17 cellular contexts compared by ENCODE assay signal in genomic region chr14:105617201-105617777, GRCh38.
DNase-seq lines count a peak whose midpoint lies in the region; ATAC-seq, FAIRE-seq and TF ChIP-seq lines count a peak whose summit lies in the region.
"Had no signal": no experiment of that assay in that cellular context is flagged by ENCODE, and none has a peak within 500 bp of the region (broad histone marks: within the 10 kb centered on the region; RNA-seq: fewer than 3 reads in every experiment).

No MANE protein-coding gene starts in this region.

- H3K27me3 ChIP-seq in iPS DF 6.9 (ENCODE audit: control insufficient read depth, insufficient read depth, low read length) = no peaks in the 10 kb centered on the region
- H3K27me3 ChIP-seq: hepatocyte, uterus had no signal

- intact Hi-C loops in activated CD8-positive, alpha-beta T cell treated with anti-CD3 and anti-CD28 coated beads for 36 hours (cut with micrococcal nuclease) = no loop called here

- H3K36me3 ChIP-seq in iPS DF 6.9 (ENCODE audit: control insufficient read depth, insufficient read depth, low read length) = no peaks in the 10 kb centered on the region
- H3K36me3 ChIP-seq: uterus had no signal

- peak; percentile 62 for ATAC-seq in activated CD8-positive, alpha-beta T cell treated with anti-CD3 and anti-CD28 coated beads for 36 hours
- ATAC-seq in stimulated activated effector memory CD8-positive, alpha-beta T cell treated with anti-CD3 and anti-CD28 coated beads, Interleukin-12 subunit alpha, Interleukin-12 subunit beta, amount 100 ng/mL, for 72 hours = peak; percentile 46

- H3K27ac ChIP-seq in iPS DF 6.9 (ENCODE audit: low read length) = peak overlapping the region; percentile 18
- H3K27ac ChIP-seq: hepatocyte, uterus had no signal

- FAIRE-seq in RCC 7860 (lab: Jason Lieb, UNC) = no peak
- FAIRE-seq: small intestine had no signal

- no peaks in the 10 kb centered on the region for H3K27me3 Mint-ChIP-seq in activated CD8-positive, alpha-beta T cell treated with anti-CD3 and anti-CD28 coated beads for 36 hours

- no peak for TF ChIP-seq CTCF in activated CD8-positive, alpha-beta T cell treated with anti-CD3 and anti-CD28 coated beads for 36 hours (IDR thresholded peaks at IDR 0.05)

- POLR2A ChIA-PET in activated CD8-positive, alpha-beta T cell treated with anti-CD3 and anti-CD28 coated beads for 36 hours (lab: Charles Lee) = no interaction called here

- no peak overlapping the region for H3K27ac Mint-ChIP-seq in activated CD8-positive, alpha-beta T cell treated with anti-CD3 and anti-CD28 coated beads for 36 hours
- no peak overlapping the region for H3K27ac Mint-ChIP-seq in stimulated activated effector memory CD8-positive, alpha-beta T cell treated with anti-CD3 and anti-CD28 coated beads, Interleukin-12 subunit alpha, Interleukin-12 subunit beta, amount 100 ng/mL, for 72 hours
- H3K27ac Mint-ChIP-seq: activated naive CD8-positive, alpha-beta T cell treated with anti-CD3 and anti-CD28 coated beads, Interleukin-2, amount 10 ng/mL, durations not matched to agents 7 days and 5 days; HFFc6 had no signal

- CTCF ChIA-PET in activated CD8-positive, alpha-beta T cell treated with anti-CD3 and anti-CD28 coated beads for 36 hours (lab: Charles Lee) = no interaction called here

- H3K4me3 Mint-ChIP-seq in activated CD8-positive, alpha-beta T cell treated with anti-CD3 and anti-CD28 coated beads for 36 hours = no peak overlapping the region
- no peak overlapping the region for H3K4me3 Mint-ChIP-seq in stimulated activated effector memory CD8-positive, alpha-beta T cell treated with anti-CD3 and anti-CD28 coated beads, Interleukin-12 subunit alpha, Interleukin-12 subunit beta, amount 100 ng/mL, for 72 hours
- H3K4me3 Mint-ChIP-seq: activated naive CD8-positive, alpha-beta T cell treated with anti-CD3 and anti-CD28 coated beads, Interleukin-2, amount 10 ng/mL, durations not matched to agents 7 days and 5 days; HFFc6 had no signal

- no peaks in the 10 kb centered on the region for H3K4me1 ChIP-seq in iPS DF 6.9 (ENCODE audit: control insufficient read depth, insufficient read depth, low read length)
- H3K4me1 ChIP-seq: uterus had no signal

- no peaks in the 10 kb centered on the region for H3K4me1 Mint-ChIP-seq in activated CD8-positive, alpha-beta T cell treated with anti-CD3 and anti-CD28 coated beads for 36 hours (ENCODE audit: low read depth)
- no peaks in the 10 kb centered on the region for H3K4me1 Mint-ChIP-seq in stimulated activated effector memory CD8-positive, alpha-beta T cell treated with anti-CD3 and anti-CD28 coated beads, Interleukin-12 subunit alpha, Interleukin-12 subunit beta, amount 100 ng/mL, for 72 hours

- H3K9me3 Mint-ChIP-seq in activated CD8-positive, alpha-beta T cell treated with anti-CD3 and anti-CD28 coated beads for 36 hours = no peaks in the 10 kb centered on the region
- no peaks in the 10 kb centered on the region for H3K9me3 Mint-ChIP-seq in stimulated activated effector memory CD8-positive, alpha-beta T cell treated with anti-CD3 and anti-CD28 coated beads, Interleukin-12 subunit alpha, Interleukin-12 subunit beta, amount 100 ng/mL, for 72 hours
- H3K9me3 Mint-ChIP-seq: activated naive CD8-positive, alpha-beta T cell treated with anti-CD3 and anti-CD28 coated beads, Interleukin-2, amount 10 ng/mL, durations not matched to agents 7 days and 5 days had no signal

- H3K36me3 Mint-ChIP-seq in activated CD8-positive, alpha-beta T cell treated with anti-CD3 and anti-CD28 coated beads for 36 hours (ENCODE audit: low read depth) = no peaks in the 10 kb centered on the region
- no peaks in the 10 kb centered on the region for H3K36me3 Mint-ChIP-seq in stimulated activated effector memory CD8-positive, alpha-beta T cell treated with anti-CD3 and anti-CD28 coated beads, Interleukin-12 subunit alpha, Interleukin-12 subunit beta, amount 100 ng/mL, for 72 hours
- H3K36me3 Mint-ChIP-seq: activated naive CD8-positive, alpha-beta T cell treated with anti-CD3 and anti-CD28 coated beads, Interleukin-2, amount 10 ng/mL, durations not matched to agents 7 days and 5 days had no signal

- no peak overlapping the region for H3K4me3 ChIP-seq in iPS DF 6.9 (ENCODE audit: low read length)
- H3K4me3 ChIP-seq: hepatocyte, uterus had no signal

- peak; percentile 58 for DNase-seq in activated CD8-positive, alpha-beta memory T cell treated with anti-CD3 and anti-CD28 coated beads, Interleukin-2, amount 50 U/mL, for 48 hours
- no peak for DNase-seq in activated CD8-positive, alpha-beta memory T cell treated with anti-CD3 and anti-CD28 coated beads for 24 hours
- DNase-seq in activated CD8-positive, alpha-beta T cell treated with anti-CD3 and anti-CD28 coated beads for 36 hours = peak; percentile 37
- DNase-seq in iPS DF 6.9 (ENCODE audit: low read depth, low spot score) (no peak), RCC 7860 (ENCODE audit: low spot score) (no peak), NCI-H2029 treated with DMSO at 0.1 percent for 48 hours (lab: John Stamatoyannopoulos, UW) (no peak), COLO829 (ENCODE audit: low spot score) (no peak)
- DNase-seq in stimulated activated effector memory CD8-positive, alpha-beta T cell treated with anti-CD3 and anti-CD28 coated beads, Interleukin-12 subunit alpha, Interleukin-12 subunit beta, amount 100 ng/mL, for 72 hours (ENCODE audit: low spot score in 2 of 2) = no peak
- DNase-seq: activated naive CD8-positive, alpha-beta T cell treated with anti-CD3 and anti-CD28 coated beads, Interleukin-2, amount 10 ng/mL, durations not matched to agents 7 days and 5 days; DMS53; HFFc6; NCI-H1694; NCI-H446; SHP77; small intestine; uterus had no signal

- whole genome bisulfite sequencing in iPS DF 6.9 (ENCODE audit: insufficient coverage, insufficient read length) = 100% methylated on average over 3 of the region's 7 CpGs

- peaks cover 14% of the 10 kb centered on the region for H3K9me3 ChIP-seq in iPS DF 6.9 (ENCODE audit: control insufficient read depth, insufficient read depth, low read length)
- H3K9me3 ChIP-seq: uterus had no signal

Comparison
In these comparisons a context has a peak if more than half of its experiments do, and no peak if none do; other contexts are left out.
1. DNase-seq: peak in activated CD8-positive, alpha-beta memory T cell treated with anti-CD3 and anti-CD28 coated beads, Interleukin-2, amount 50 U/mL, for 48 hours (single experiment) and activated CD8-positive, alpha-beta T cell treated with anti-CD3 and anti-CD28 coated beads for 36 hours (single experiment); none in activated CD8-positive, alpha-beta memory T cell treated with anti-CD3 and anti-CD28 coated beads for 24 hours (single experiment), iPS DF 6.9 (single experiment), stimulated activated effector memory CD8-positive, alpha-beta T cell treated with anti-CD3 and anti-CD28 coated beads, Interleukin-12 subunit alpha, Interleukin-12 subunit beta, amount 100 ng/mL, for 72 hours (0 of 2), RCC 7860 (single experiment), NCI-H2029 treated with DMSO at 0.1 percent for 48 hours (single experiment) and COLO829 (single experiment).